In genomic region chr17:78745407-78746088, GRCh38 we compare ENCODE assay signal across 7 cellular contexts. TPM values are rescaled to one million over a fixed set of nuclear protein-coding genes. Genes with fewer than 3 reads are reported as not detected.
DNase-seq lines count a peak whose midpoint lies in the region; ATAC-seq and TF ChIP-seq lines count a peak whose summit lies in the region.

No MANE protein-coding gene starts in this region.

- H3K4me1 ChIP-seq in DND-41 (ENCODE audit: insufficient read depth, low read length) (peaks cover 24% of the 10 kb centered on the region), KMS-11 (ENCODE audit: low read depth, poor library complexity, severe bottlenecking) (peaks cover 100% of the 10 kb centered on the region), sigmoid colon (peaks cover 0 to 41% (median 34%) of the 10 kb centered on the region in 4 donors)

- no peak overlapping the region for H3K4me3 Mint-ChIP-seq in activated CD8-positive, alpha-beta memory T cell treated with anti-CD3 and anti-CD28 coated beads, Interleukin-2, amount 10 ng/mL, durations not matched to agents 7 days and 5 days

- H3K4me1 Mint-ChIP-seq in activated CD8-positive, alpha-beta memory T cell treated with anti-CD3 and anti-CD28 coated beads, Interleukin-2, amount 10 ng/mL, durations not matched to agents 7 days and 5 days, result peaks cover 89% of the 10 kb centered on the region

- WGBS in sigmoid colon, 2 donors, result 32 to 63% methylated on average over 12 of the region's 12 CpGs

- TF ChIP-seq POLR2A in sigmoid colon (IDR thresholded peaks at IDR 0.05), result no peak

- TF ChIP-seq EP300 in sigmoid colon (IDR thresholded peaks at IDR 0.05), result no peak

- peak overlapping the region; percentile 51 for H3K27ac Mint-ChIP-seq in activated CD8-positive, alpha-beta memory T cell treated with anti-CD3 and anti-CD28 coated beads, Interleukin-2, amount 10 ng/mL, durations not matched to agents 7 days and 5 days

- H3K9me3 Mint-ChIP-seq in activated CD8-positive, alpha-beta memory T cell treated with anti-CD3 and anti-CD28 coated beads, Interleukin-2, amount 10 ng/mL, durations not matched to agents 7 days and 5 days (ENCODE audit: low read depth), result no peaks in the 10 kb centered on the region

- H3K79me2 ChIP-seq in DND-41 (ENCODE audit: insufficient read depth, low read length) (peaks cover 32% of the 10 kb centered on the region), KMS-11 (ENCODE audit: insufficient read depth, low read depth) (peaks cover 98% of the 10 kb centered on the region)

- H3K4me2 ChIP-seq in DND-41 (ENCODE audit: insufficient read depth, low read length), result no peak overlapping the region
- H3K4me2 ChIP-seq in KMS-11, result peak overlapping the region; percentile 87

- H3K36me3 ChIP-seq in DND-41 (ENCODE audit: insufficient read depth, low read length), result no peaks in the 10 kb centered on the region
- no peaks in the 10 kb centered on the region for H3K36me3 ChIP-seq in KMS-11 (ENCODE audit: insufficient read depth)
- no peaks in the 10 kb centered on the region for H3K36me3 ChIP-seq in sigmoid colon

- H3K4me3 ChIP-seq in DND-41 (ENCODE audit: low read depth in 1 of 2, low read length in 2 of 2) (no peak overlapping the region), KMS-11 (IDR thresholded peaks at IDR 0.05; ENCODE audit: insufficient read depth, low read depth, low read length) (no peak overlapping the region), fibroblast of pulmonary artery (replicated peaks; ENCODE audit: low read depth, low read length) (no peak overlapping the region), sigmoid colon (no peak overlapping the region)

- H3K36me3 Mint-ChIP-seq in activated CD8-positive, alpha-beta memory T cell treated with anti-CD3 and anti-CD28 coated beads, Interleukin-2, amount 10 ng/mL, durations not matched to agents 7 days and 5 days, result peaks cover 18% of the 10 kb centered on the region

- H3K9ac ChIP-seq in DND-41 (ENCODE audit: low read depth, low read length) (no peak overlapping the region), KMS-11 (no peak overlapping the region)

- H2AFZ ChIP-seq in DND-41 (ENCODE audit: low read depth, low read length) (no peak overlapping the region), KMS-11 (ENCODE audit: low read depth) (no peak overlapping the region)

- peak; percentile 20 for DNase-seq in DND-41
- DNase-seq in activated CD8-positive, alpha-beta memory T cell treated with anti-CD3 and anti-CD28 coated beads, Interleukin-2, amount 10 ng/mL, durations not matched to agents 7 days and 5 days, result peak; percentile 56
- peak; percentile 69 for DNase-seq in fibroblast of pulmonary artery (ENCODE audit: low read depth)
- no peak for DNase-seq in sigmoid colon
- no peak for DNase-seq in GDM1 (lab: John Stamatoyannopoulos, UW)

- no peaks in the 10 kb centered on the region for H3K9me3 ChIP-seq in DND-41 (ENCODE audit: insufficient read depth, low read length, severe bottlenecking)
- H3K9me3 ChIP-seq in sigmoid colon, result no peaks in the 10 kb centered on the region

- peak; percentile 68 for TF ChIP-seq CTCF in DND-41 (IDR thresholded peaks at IDR 0.05; ENCODE audit: borderline replicate concordance, extremely low read depth, low read length, poor library complexity, severe bottlenecking)
- peak; percentile 91 for TF ChIP-seq CTCF in KMS-11 (conservative IDR thresholded peaks at IDR 0.05; ENCODE audit: low read depth, low read length)
- TF ChIP-seq CTCF in fibroblast of pulmonary artery (IDR thresholded peaks at IDR 0.05; ENCODE audit: low read length, missing control alignments), result peak; percentile 51
- TF ChIP-seq CTCF in sigmoid colon (IDR thresholded peaks at IDR 0.05), result peak; percentile 29 to 66 (median 40)

- H3K27ac ChIP-seq in DND-41 (ENCODE audit: low read length), result no peak overlapping the region
- H3K27ac ChIP-seq in KMS-11, result peak overlapping the region; percentile 18; the same call in 1 of the 2 replicates
- H3K27ac ChIP-seq in sigmoid colon, result peak overlapping the region in 1 of 4 donors; percentile 23

- CTCF ChIA-PET in activated CD8-positive, alpha-beta memory T cell treated with anti-CD3 and anti-CD28 coated beads, Interleukin-2, amount 10 ng/mL, durations not matched to agents 7 days and 5 days (lab: Charles Lee), result interaction anchor here (1.0 to 5.0 kb wide), 5 partner anchors 9 to 74 kb away, joined by 3 to 35 read pairs (median 4); no protein-coding TSS in a partner anchor

- peaks cover 47% of the 10 kb centered on the region for H4K20me1 ChIP-seq in DND-41 (ENCODE audit: insufficient read depth, low read length)
- H4K20me1 ChIP-seq in KMS-11 (ENCODE audit: insufficient read depth), result no peaks in the 10 kb centered on the region

- H3K27me3 ChIP-seq in DND-41 (ENCODE audit: insufficient read depth, low read length, poor library complexity) (no peaks in the 10 kb centered on the region), KMS-11 (ENCODE audit: insufficient read depth, low read depth) (no peaks in the 10 kb centered on the region), sigmoid colon (no peaks in the 10 kb centered on the region)

- no peak for ATAC-seq in DND-41 (ENCODE audit: insufficient read depth, low read depth)
- no peak for ATAC-seq in activated CD8-positive, alpha-beta memory T cell treated with anti-CD3 and anti-CD28 coated beads, Interleukin-2, amount 10 ng/mL, durations not matched to agents 7 days and 5 days
- ATAC-seq in HG03025 (IDR thresholded peaks at IDR 0.05; ENCODE audit: low FRiP score, unreplicated experiment), result no peak

- H3K27me3 Mint-ChIP-seq in activated CD8-positive, alpha-beta memory T cell treated with anti-CD3 and anti-CD28 coated beads, Interleukin-2, amount 10 ng/mL, durations not matched to agents 7 days and 5 days, result no peaks in the 10 kb centered on the region

- intact Hi-C loops in sigmoid colon (cut with DNase I), result loop anchor here (1.0 to 5.0 kb wide), 2 partner anchors 38 to 248 kb away; no protein-coding TSS in a partner anchor

RNA-seq across cellular contexts. Expression of gene CYTH1, which starts 36.5 kb away (rescaled TPM):
- total RNA-seq in activated CD8-positive, alpha-beta memory T cell treated with anti-CD3 and anti-CD28 coated beads, Interleukin-2, amount 10 ng/mL, durations not matched to agents 7 days and 5 days, result 100 to 1,000 TPM; 151 to 156 TPM
- 10 to 100 TPM; 26.7 to 38.5 (median 35.2) TPM for total RNA-seq in sigmoid colon
- 10 to 100 TPM; 56.5 to 83.8 (median 64.3) TPM for polyA plus RNA-seq in sigmoid colon

Comparison
In these comparisons a context has a peak if more than half of its experiments do, and no peak if none do; other contexts are left out.
1. DNase-seq: peak in DND-41 (single experiment), activated CD8-positive, alpha-beta memory T cell treated with anti-CD3 and anti-CD28 coated beads, Interleukin-2, amount 10 ng/mL, durations not matched to agents 7 days and 5 days (single experiment) and fibroblast of pulmonary artery (single experiment); none in sigmoid colon (single experiment) and GDM1 (single experiment).
2. CTCF ChIP-seq: peak in every context shown above with its lines; median percentile 91 in KMS-11; 68 in DND-41; 51 in fibroblast of pulmonary artery; 40 in sigmoid colon.